In the genomic region with DNA sequence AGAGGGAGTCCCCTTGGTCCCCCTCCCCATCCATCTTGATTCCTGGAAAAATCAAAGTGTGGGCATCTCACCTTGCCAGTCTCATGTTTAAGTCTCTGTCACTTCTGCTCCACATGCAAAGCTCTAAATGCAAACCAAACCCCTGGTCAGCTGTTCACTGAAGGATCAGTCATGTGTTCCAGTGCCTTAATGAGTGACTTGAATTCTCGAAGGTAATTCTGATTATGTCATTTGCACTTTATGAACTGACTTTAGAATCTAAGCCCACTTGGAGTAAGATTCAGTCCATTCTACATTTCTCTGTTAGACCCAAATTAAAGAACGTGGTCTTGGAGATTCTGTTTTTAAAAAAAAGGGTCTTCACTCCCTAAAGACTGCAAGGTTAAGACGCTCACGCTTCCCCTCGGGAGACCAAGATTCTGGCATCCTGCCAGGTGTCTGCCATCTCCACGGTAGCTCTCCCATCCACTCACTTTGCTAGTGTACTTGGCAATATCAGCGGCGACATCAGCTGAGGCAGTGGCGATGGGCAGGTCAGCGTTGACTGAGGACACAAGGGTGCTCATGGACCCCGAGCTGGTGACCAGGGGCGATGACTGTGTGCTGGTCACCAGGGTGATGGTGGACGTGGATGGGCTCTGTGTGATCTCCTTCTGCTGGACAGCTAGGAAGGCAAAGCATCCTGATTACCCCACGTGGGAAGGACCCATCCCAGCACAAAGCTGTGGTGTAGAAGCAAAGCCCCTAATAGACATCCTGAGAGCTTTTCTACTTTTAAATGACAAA, we compare ENCODE assay signal across 1 cellular context.
TF ChIP-seq lines count a peak whose summit lies in the region.

No MANE protein-coding gene starts in this region.

TF ChIP-seq in HepG2, 621 proteins besides CTCF, POLR2A, EP300 and RAD21 (continued from another document):
- TF ChIP-seq, protein P1, sequence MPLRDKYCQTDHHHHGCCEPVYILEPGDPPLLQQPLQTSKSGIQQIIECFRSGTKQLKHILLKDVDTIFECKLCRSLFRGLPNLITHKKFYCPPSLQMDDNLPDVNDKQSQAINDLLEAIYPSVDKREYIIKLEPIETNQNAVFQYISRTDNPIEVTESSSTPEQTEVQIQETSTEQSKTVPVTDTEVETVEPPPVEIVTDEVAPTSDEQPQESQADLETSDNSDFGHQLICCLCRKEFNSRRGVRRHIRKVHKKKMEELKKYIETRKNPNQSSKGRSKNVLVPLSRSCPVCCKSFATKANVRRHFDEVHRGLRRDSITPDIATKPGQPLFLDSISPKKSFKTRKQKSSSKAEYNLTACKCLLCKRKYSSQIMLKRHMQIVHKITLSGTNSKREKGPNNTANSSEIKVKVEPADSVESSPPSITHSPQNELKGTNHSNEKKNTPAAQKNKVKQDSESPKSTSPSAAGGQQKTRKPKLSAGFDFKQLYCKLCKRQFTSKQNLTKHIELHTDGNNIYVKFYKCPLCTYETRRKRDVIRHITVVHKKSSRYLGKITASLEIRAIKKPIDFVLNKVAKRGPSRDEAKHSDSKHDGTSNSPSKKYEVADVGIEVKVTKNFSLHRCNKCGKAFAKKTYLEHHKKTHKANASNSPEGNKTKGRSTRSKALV (CRISPR knock-in tag; IDR thresholded peaks at IDR 0.05) = no peak
- no peak for TF ChIP-seq GLI4 (CRISPR knock-in tag; IDR thresholded peaks at IDR 0.05; ENCODE audit: borderline replicate concordance)
- no peak for TF ChIP-seq XBP1 (CRISPR knock-in tag; IDR thresholded peaks at IDR 0.05)
- TF ChIP-seq, protein P2, sequence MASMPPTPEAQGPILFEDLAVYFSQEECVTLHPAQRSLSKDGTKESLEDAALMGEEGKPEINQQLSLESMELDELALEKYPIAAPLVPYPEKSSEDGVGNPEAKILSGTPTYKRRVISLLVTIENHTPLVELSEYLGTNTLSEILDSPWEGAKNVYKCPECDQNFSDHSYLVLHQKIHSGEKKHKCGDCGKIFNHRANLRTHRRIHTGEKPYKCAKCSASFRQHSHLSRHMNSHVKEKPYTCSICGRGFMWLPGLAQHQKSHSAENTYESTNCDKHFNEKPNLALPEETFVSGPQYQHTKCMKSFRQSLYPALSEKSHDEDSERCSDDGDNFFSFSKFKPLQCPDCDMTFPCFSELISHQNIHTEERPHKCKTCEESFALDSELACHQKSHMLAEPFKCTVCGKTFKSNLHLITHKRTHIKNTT (CRISPR knock-in tag; IDR thresholded peaks at IDR 0.05) = no peak
- TF ChIP-seq, protein P3, sequence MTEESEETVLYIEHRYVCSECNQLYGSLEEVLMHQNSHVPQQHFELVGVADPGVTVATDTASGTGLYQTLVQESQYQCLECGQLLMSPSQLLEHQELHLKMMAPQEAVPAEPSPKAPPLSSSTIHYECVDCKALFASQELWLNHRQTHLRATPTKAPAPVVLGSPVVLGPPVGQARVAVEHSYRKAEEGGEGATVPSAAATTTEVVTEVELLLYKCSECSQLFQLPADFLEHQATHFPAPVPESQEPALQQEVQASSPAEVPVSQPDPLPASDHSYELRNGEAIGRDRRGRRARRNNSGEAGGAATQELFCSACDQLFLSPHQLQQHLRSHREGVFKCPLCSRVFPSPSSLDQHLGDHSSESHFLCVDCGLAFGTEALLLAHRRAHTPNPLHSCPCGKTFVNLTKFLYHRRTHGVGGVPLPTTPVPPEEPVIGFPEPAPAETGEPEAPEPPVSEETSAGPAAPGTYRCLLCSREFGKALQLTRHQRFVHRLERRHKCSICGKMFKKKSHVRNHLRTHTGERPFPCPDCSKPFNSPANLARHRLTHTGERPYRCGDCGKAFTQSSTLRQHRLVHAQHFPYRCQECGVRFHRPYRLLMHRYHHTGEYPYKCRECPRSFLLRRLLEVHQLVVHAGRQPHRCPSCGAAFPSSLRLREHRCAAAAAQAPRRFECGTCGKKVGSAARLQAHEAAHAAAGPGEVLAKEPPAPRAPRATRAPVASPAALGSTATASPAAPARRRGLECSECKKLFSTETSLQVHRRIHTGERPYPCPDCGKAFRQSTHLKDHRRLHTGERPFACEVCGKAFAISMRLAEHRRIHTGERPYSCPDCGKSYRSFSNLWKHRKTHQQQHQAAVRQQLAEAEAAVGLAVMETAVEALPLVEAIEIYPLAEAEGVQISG (CRISPR knock-in tag; IDR thresholded peaks at IDR 0.05) = no peak
